8 cellular contexts compared by ENCODE assay signal in genomic region chr1:224502459-224503160, GRCh38.
DNase-seq lines count a peak whose midpoint lies in the region; ATAC-seq and TF ChIP-seq lines count a peak whose summit lies in the region.

No MANE protein-coding gene starts in this region.

- H3K36me3 ChIP-seq in Panc1 (ENCODE audit: control insufficient read depth, insufficient read depth, low read length) (no peaks in the 10 kb centered on the region), heart left ventricle (no peaks in the 10 kb centered on the region)

- peaks cover 38 to 49% of the 10 kb centered on the region in 2 donors for H3K4me1 Mint-ChIP-seq in stimulated activated naive B cell treated with anti-CD40 and anti-IgM and Interleukin-4, amounts not matched to agents 10 μg/mL and 1 μg/mL and 100 μg/mL, for 72 hours

- CTCF ChIA-PET in Panc1 (lab: Charles Lee), result interaction anchor here (0.6 to 1.1 kb wide), 3 partner anchors 20 to 348 kb away, joined by 5 to 9 read pairs (median 6); no protein-coding TSS in a partner anchor

- POLR2A ChIA-PET in Panc1 (lab: Charles Lee), result interaction anchor here (0.6 to 0.9 kb wide), 3 partner anchors 52 to 618 kb away, joined by 3 to 6 read pairs (median 4); no protein-coding TSS in a partner anchor

- peak overlapping the region; percentile 11 to 41; a peak in 3 of 4 replicates for H3K4me3 ChIP-seq in Panc1 (ENCODE audit: low read depth in 2 of 2, low read length in 2 of 2)
- no peak overlapping the region for H3K4me3 ChIP-seq in heart left ventricle

- ATAC-seq in Panc1 (peak; percentile 37), heart left ventricle (no peak), HG03159 (IDR thresholded peaks at IDR 0.05; ENCODE audit: unreplicated experiment) (no peak), HG03565 (IDR thresholded peaks at IDR 0.05; ENCODE audit: unreplicated experiment) (no peak), HG03025 (IDR thresholded peaks at IDR 0.05; ENCODE audit: low FRiP score, unreplicated experiment) (no peak)
- no peak for ATAC-seq in stimulated activated naive B cell treated with anti-CD40 and anti-IgM and Interleukin-4, amounts not matched to agents 10 μg/mL and 1 μg/mL and 100 μg/mL, for 72 hours (replicated peaks)

- peaks cover 49% of the 10 kb centered on the region for H3K4me1 ChIP-seq in Panc1 (ENCODE audit: control insufficient read depth, insufficient read depth, low read length)
- H3K4me1 ChIP-seq in heart left ventricle, result peaks cover 6 to 58% (median 43%) of the 10 kb centered on the region in 12 donors

- intact Hi-C loops in Panc1 (cut with micrococcal nuclease; ENCODE audit: unreplicated experiment), result no loop called here
- intact Hi-C loops in heart left ventricle (cut with DNase I), result no loop called here

- peaks cover 4 to 7% of the 10 kb centered on the region in 2 donors for H3K36me3 Mint-ChIP-seq in stimulated activated naive B cell treated with anti-CD40 and anti-IgM and Interleukin-4, amounts not matched to agents 10 μg/mL and 1 μg/mL and 100 μg/mL, for 72 hours

- no peak for TF ChIP-seq CTCF in Panc1 (IDR thresholded peaks at IDR 0.05)
- TF ChIP-seq CTCF in heart left ventricle (IDR thresholded peaks at IDR 0.05), result no peak

- H3K27me3 Mint-ChIP-seq in stimulated activated naive B cell treated with anti-CD40 and anti-IgM and Interleukin-4, amounts not matched to agents 10 μg/mL and 1 μg/mL and 100 μg/mL, for 72 hours, result peaks cover 0 to 6% of the 10 kb centered on the region in 2 donors

- DNase-seq in SIG-M5 treated with dmso at 0.1 percent for 504 hours (lab: John Stamatoyannopoulos, UW; ENCODE audit: unreplicated experiment) (peak; percentile 63), SIG-M5 (lab: John Stamatoyannopoulos, UW) (no peak), Panc1 (ENCODE audit: low read depth, low spot score) (no peak), heart left ventricle (peak in 1 of 5 donors; percentile 31)
- no peak for DNase-seq in stimulated activated naive B cell treated with anti-CD40 and anti-IgM and Interleukin-4, amounts not matched to agents 10 μg/mL and 1 μg/mL and 100 μg/mL, for 72 hours

- in situ Hi-C loops in Panc1 (cut with HindIII; ENCODE audit: low pct_unique_long_range_greater_than_20kb, low sequenced_read_pairs), result no loop called here

- peak overlapping the region; percentile 36 to 53 for H3K4me3 Mint-ChIP-seq in stimulated activated naive B cell treated with anti-CD40 and anti-IgM and Interleukin-4, amounts not matched to agents 10 μg/mL and 1 μg/mL and 100 μg/mL, for 72 hours

- TF ChIP-seq POLR2A in heart left ventricle (IDR thresholded peaks at IDR 0.05), result no peak

- BruUV-seq in Panc1 (replicated peaks; lab: Mats Ljungman, UMichigan), result no TSS peak

- no peaks in the 10 kb centered on the region for H3K9me3 Mint-ChIP-seq in stimulated activated naive B cell treated with anti-CD40 and anti-IgM and Interleukin-4, amounts not matched to agents 10 μg/mL and 1 μg/mL and 100 μg/mL, for 72 hours

- H3K9me3 ChIP-seq in Panc1 (ENCODE audit: control insufficient read depth, insufficient read depth, low read depth, low read length) (no peaks in the 10 kb centered on the region), heart left ventricle (no peaks in the 10 kb centered on the region)

- 45 to 51% (median 46%) methylated on average over 12 of the region's 12 CpGs for WGBS in heart left ventricle, 4 donors

- H3K27ac Mint-ChIP-seq in stimulated activated naive B cell treated with anti-CD40 and anti-IgM and Interleukin-4, amounts not matched to agents 10 μg/mL and 1 μg/mL and 100 μg/mL, for 72 hours, result no peak overlapping the region

- H3K27ac ChIP-seq in Panc1 (ENCODE audit: low read length) (peak overlapping the region; percentile 89), heart left ventricle (peak overlapping the region in 11 of 12 donors; percentile 55 to 81 (median 69))

- H3K27me3 ChIP-seq in Panc1 (ENCODE audit: control insufficient read depth, insufficient read depth, low read length) (no peaks in the 10 kb centered on the region), heart left ventricle (no peaks in the 10 kb centered on the region)

Comparison
In these comparisons a context has a peak if more than half of its experiments do, and no peak if none do; other contexts are left out.
1. H3K4me3 ChIP-seq: peak in Panc1 (2 of 2); none in heart left ventricle (0 of 12).